23 cellular contexts compared by ENCODE assay signal in genomic region chr2:7452110-7452851, GRCh38.
DNase-seq lines count a peak whose midpoint lies in the region; ATAC-seq and TF ChIP-seq lines count a peak whose summit lies in the region.
"Had no signal": no experiment of that assay in that cellular context is flagged by ENCODE, and none has a peak within 500 bp of the region (broad histone marks: within the 10 kb centered on the region; RNA-seq: fewer than 3 reads in every experiment).

No MANE protein-coding gene starts in this region.

- no peak for TF ChIP-seq CTCF in SK-N-SH (IDR thresholded peaks at IDR 0.05)
- TF ChIP-seq CTCF in neural crest cell (conservative IDR thresholded peaks at IDR 0.05), result no peak

- H3K27me3 Mint-ChIP-seq in T-helper 1 cell treated with Interleukin-12 subunit alpha and Interleukin-12 subunit beta and Interleukin-4 antibody, amounts not matched to agents 30 μg/mL and 1 μg/mL, for 36 hours (ENCODE audit: low read depth), result no peaks in the 10 kb centered on the region
- H3K27me3 Mint-ChIP-seq in activated naive CD8-positive, alpha-beta T cell treated with anti-CD3 and anti-CD28 coated beads, Interleukin-2, amount 10 ng/mL, durations not matched to agents 7 days and 5 days, result no peaks in the 10 kb centered on the region
- H3K27me3 Mint-ChIP-seq in neural crest cell (ENCODE audit: low read depth), result no peaks in the 10 kb centered on the region

- no peak overlapping the region for H3K4me2 ChIP-seq in SK-N-SH

- no peaks in the 10 kb centered on the region for H3K9me3 Mint-ChIP-seq in T-helper 1 cell treated with Interleukin-12 subunit alpha and Interleukin-12 subunit beta and Interleukin-4 antibody, amounts not matched to agents 30 μg/mL and 1 μg/mL, for 36 hours
- no peaks in the 10 kb centered on the region for H3K9me3 Mint-ChIP-seq in activated naive CD8-positive, alpha-beta T cell treated with anti-CD3 and anti-CD28 coated beads, Interleukin-2, amount 10 ng/mL, durations not matched to agents 7 days and 5 days
- no peaks in the 10 kb centered on the region for H3K9me3 Mint-ChIP-seq in neural crest cell
- H3K9me3 Mint-ChIP-seq: IgD-negative memory B cell had no signal

- H4K20me1 ChIP-seq in SK-N-SH (ENCODE audit: insufficient read depth), result no peaks in the 10 kb centered on the region

- no peaks in the 10 kb centered on the region for H3K36me3 ChIP-seq in SK-N-SH (replicated peaks in 1 of 2; ENCODE audit: control insufficient read depth in 1 of 2, insufficient read depth in 2 of 2, low read length in 1 of 2)
- H3K36me3 ChIP-seq: right lobe of liver, SJCRH30, upper lobe of left lung had no signal

- no peak for DNase-seq in SK-N-SH
- no peak for DNase-seq in activated naive CD8-positive, alpha-beta T cell treated with anti-CD3 and anti-CD28 coated beads, Interleukin-2, amount 10 ng/mL, durations not matched to agents 7 days and 5 days
- DNase-seq in neural crest cell (ENCODE audit: low read depth, low spot score), result no peak
- DNase-seq in mucosa of gallbladder (ENCODE audit: low spot score), result no peak
- DNase-seq in germinal center (ENCODE audit: low spot score), result no peak
- DNase-seq: activated CD4-positive, CD25-positive, alpha-beta regulatory T cell treated with anti-CD3 and anti-CD28 coated beads, Interleukin-2, amount 50 U/mL, for 72 hours; AML-193; anterior cingulate cortex; cerebellar nuclear complex; effector CD8-positive, alpha-beta T cell; HFFc6; NCI-H1694; NCI-H226; right lobe of liver; SJCRH30; T-helper 9 cell; upper lobe of left lung had no signal

- TF ChIP-seq EP300 in SK-N-SH (IDR thresholded peaks at IDR 0.05; ENCODE audit: borderline replicate concordance in 1 of 2, low read depth in 1 of 2, low read length in 1 of 2), result no peak

- H3K4me1 Mint-ChIP-seq in T-helper 1 cell treated with Interleukin-12 subunit alpha and Interleukin-12 subunit beta and Interleukin-4 antibody, amounts not matched to agents 30 μg/mL and 1 μg/mL, for 36 hours (ENCODE audit: low read depth), result peaks cover 66% of the 10 kb centered on the region
- H3K4me1 Mint-ChIP-seq in activated naive CD8-positive, alpha-beta T cell treated with anti-CD3 and anti-CD28 coated beads, Interleukin-2, amount 10 ng/mL, durations not matched to agents 7 days and 5 days, result peaks cover 65% of the 10 kb centered on the region
- H3K4me1 Mint-ChIP-seq in neural crest cell, result peaks cover 7% of the 10 kb centered on the region
- H3K4me1 Mint-ChIP-seq: IgD-negative memory B cell had no signal

- no peaks in the 10 kb centered on the region for H3K27me3 ChIP-seq in SK-N-SH (ENCODE audit: insufficient read depth)
- H3K27me3 ChIP-seq: right lobe of liver, upper lobe of left lung had no signal

- H3K9me2 ChIP-seq in SK-N-SH, result no peaks in the 10 kb centered on the region

- peak overlapping the region; percentile 98 for H3K27ac Mint-ChIP-seq in T-helper 1 cell treated with Interleukin-12 subunit alpha and Interleukin-12 subunit beta and Interleukin-4 antibody, amounts not matched to agents 30 μg/mL and 1 μg/mL, for 36 hours
- peak overlapping the region; percentile 92 for H3K27ac Mint-ChIP-seq in activated naive CD8-positive, alpha-beta T cell treated with anti-CD3 and anti-CD28 coated beads, Interleukin-2, amount 10 ng/mL, durations not matched to agents 7 days and 5 days
- H3K27ac Mint-ChIP-seq in neural crest cell (ENCODE audit: unreplicated experiment), result peak overlapping the region; percentile 47
- H3K27ac Mint-ChIP-seq: HFFc6 had no signal

- CTCF ChIA-PET in SK-N-SH (lab: Yijun Ruan, JAX), result interaction anchor here (0.6 to 2.7 kb wide), 4 partner anchors 9 to 356 kb away, joined by 3 to 11 read pairs (median 3); no protein-coding TSS in a partner anchor

- H3F3A ChIP-seq in SK-N-SH (replicated peaks; ENCODE audit: insufficient read depth), result no peaks in the 10 kb centered on the region

- 55% methylated on average over 12 of the region's 12 CpGs for WGBS in SK-N-SH (ENCODE audit: low lambda C conversion rate)

- H3K36me3 Mint-ChIP-seq in T-helper 1 cell treated with Interleukin-12 subunit alpha and Interleukin-12 subunit beta and Interleukin-4 antibody, amounts not matched to agents 30 μg/mL and 1 μg/mL, for 36 hours (ENCODE audit: low read depth), result peaks cover 24% of the 10 kb centered on the region
- H3K36me3 Mint-ChIP-seq in activated naive CD8-positive, alpha-beta T cell treated with anti-CD3 and anti-CD28 coated beads, Interleukin-2, amount 10 ng/mL, durations not matched to agents 7 days and 5 days, result peaks cover 18% of the 10 kb centered on the region
- no peaks in the 10 kb centered on the region for H3K36me3 Mint-ChIP-seq in neural crest cell (ENCODE audit: low read depth)
- H3K36me3 Mint-ChIP-seq: IgD-negative memory B cell had no signal

- no peak for TF ChIP-seq RAD21 in SK-N-SH (IDR thresholded peaks at IDR 0.05; ENCODE audit: low read length)

- no peaks in the 10 kb centered on the region for H3K9me3 ChIP-seq in SK-N-SH
- H3K9me3 ChIP-seq: right lobe of liver, SJCRH30, upper lobe of left lung had no signal

- H3K79me2 ChIP-seq in SK-N-SH (ENCODE audit: insufficient read depth), result no peaks in the 10 kb centered on the region

- H2AFZ ChIP-seq in SK-N-SH (ENCODE audit: low read depth), result no peak overlapping the region

- ATAC-seq in SK-N-SH treated with all-trans-retinoic acid at 6 μM for 48 hours, result peak; percentile 57; the same call in 2 of the 3 replicates
- peak; percentile 64 for ATAC-seq in activated naive CD8-positive, alpha-beta T cell treated with anti-CD3 and anti-CD28 coated beads, Interleukin-2, amount 10 ng/mL, durations not matched to agents 7 days and 5 days (ENCODE audit: low read depth)
- no peak for ATAC-seq in GM18511 (IDR thresholded peaks at IDR 0.05; ENCODE audit: unreplicated experiment)
- ATAC-seq: left lobe of liver, right lobe of liver had no signal

- no peak overlapping the region for H3K4me3 ChIP-seq in SK-N-SH (ENCODE audit: low read depth in 2 of 2, low read length in 1 of 2)
- H3K4me3 ChIP-seq: right lobe of liver, SJCRH30, upper lobe of left lung had no signal

- H3K27ac ChIP-seq in SK-N-SH (ENCODE audit: low read depth in 2 of 2, low read length in 1 of 2), result no peak overlapping the region
- H3K27ac ChIP-seq: 22Rv1, right lobe of liver, SJCRH30, upper lobe of left lung had no signal

- POLR2A ChIA-PET in SK-N-SH (lab: Yijun Ruan, JAX), result no interaction called here
- POLR2A ChIA-PET in activated naive CD8-positive, alpha-beta T cell treated with anti-CD3 and anti-CD28 coated beads, Interleukin-2, amount 10 ng/mL, durations not matched to agents 7 days and 5 days (lab: Charles Lee), result interaction anchor here (0.8 to 3.7 kb wide), 15 partner anchors 9 to 1229 kb away, joined by 3 to 25 read pairs (median 5); partner anchors contain the start of gene ID2

- H3K9ac ChIP-seq in SK-N-SH, result no peak overlapping the region

- H3K4me3 Mint-ChIP-seq in T-helper 1 cell treated with Interleukin-12 subunit alpha and Interleukin-12 subunit beta and Interleukin-4 antibody, amounts not matched to agents 30 μg/mL and 1 μg/mL, for 36 hours, result peak overlapping the region; percentile 43
- H3K4me3 Mint-ChIP-seq in activated naive CD8-positive, alpha-beta T cell treated with anti-CD3 and anti-CD28 coated beads, Interleukin-2, amount 10 ng/mL, durations not matched to agents 7 days and 5 days, result peak overlapping the region; percentile 73
- no peak overlapping the region for H3K4me3 Mint-ChIP-seq in neural crest cell
- H3K4me3 Mint-ChIP-seq: HFFc6, IgD-negative memory B cell had no signal

- peaks cover 0 to 4% of the 10 kb centered on the region in 2 experiments; a peak in 1 of 4 replicates for H3K4me1 ChIP-seq in SK-N-SH (ENCODE audit: control insufficient read depth in 1 of 2, insufficient read depth in 2 of 2, low read depth in 1 of 2, low read length in 1 of 2)
- H3K4me1 ChIP-seq: right lobe of liver, SJCRH30, upper lobe of left lung had no signal

TF ChIP-seq in SK-N-SH treated with all-trans-retinoic acid at 6 μM for 48 hours, 23 proteins besides CTCF, POLR2A, EP300 and RAD21 (continues in another document):
- TF ChIP-seq ZFP30 (CRISPR knock-in tag; IDR thresholded peaks at IDR 0.05) (no peak), ISL1 (CRISPR knock-in tag; IDR thresholded peaks at IDR 0.05) (no peak), ZNF70 (CRISPR knock-in tag; IDR thresholded peaks at IDR 0.05) (no peak), ZC3H10 (CRISPR knock-in tag; IDR thresholded peaks at IDR 0.05) (no peak), TCF4 (CRISPR knock-in tag; IDR thresholded peaks at IDR 0.05; ENCODE audit: borderline replicate concordance) (no peak), ZNF565 (CRISPR knock-in tag; conservative IDR thresholded peaks at IDR 0.05; ENCODE audit: low read depth) (no peak), ESRRG (CRISPR knock-in tag; IDR thresholded peaks at IDR 0.05) (no peak), CSDC2 (CRISPR knock-in tag; IDR thresholded peaks at IDR 0.05) (no peak), ARNTL (CRISPR knock-in tag; IDR thresholded peaks at IDR 0.05; ENCODE audit: borderline replicate concordance, low read depth) (no peak), ZFP3 (CRISPR knock-in tag; IDR thresholded peaks at IDR 0.05) (no peak)

TF ChIP-seq in SK-N-SH, 30 proteins besides CTCF, POLR2A, EP300 and RAD21:
- TF ChIP-seq GABPA (IDR thresholded peaks at IDR 0.05; ENCODE audit: low read depth), result no peak
- no peak for TF ChIP-seq SIN3A (IDR thresholded peaks at IDR 0.05; ENCODE audit: borderline replicate concordance, low read depth, low read length)

Comparison
In these comparisons a context has a peak if more than half of its experiments do, and no peak if none do; other contexts are left out.
1. H3K27ac Mint-ChIP-seq: peak in every context shown above with its lines; median percentile 98 in T-helper 1 cell treated with Interleukin-12 subunit alpha and Interleukin-12 subunit beta and Interleukin-4 antibody, amounts not matched to agents 30 μg/mL and 1 μg/mL, for 36 hours; 92 in activated naive CD8-positive, alpha-beta T cell treated with anti-CD3 and anti-CD28 coated beads, Interleukin-2, amount 10 ng/mL, durations not matched to agents 7 days and 5 days; 47 in neural crest cell.